ENCODE assay signal across 23 cellular contexts in genomic region chr10:129741280-129741977, GRCh38.
"Had no signal": no experiment of that assay in that cellular context is flagged by ENCODE, and none has a peak within 500 bp of the region (broad histone marks: within the 10 kb centered on the region; RNA-seq: fewer than 3 reads in every experiment).

No MANE protein-coding gene starts in this region.

- H3K36me3 ChIP-seq: colonic mucosa, upper lobe of right lung had no signal

- H3K27ac ChIP-seq: body of pancreas, colonic mucosa, upper lobe of right lung had no signal

- FAIRE-seq: endothelial cell of umbilical vein had no signal

- DNase-seq: activated CD4-positive, CD25-positive, alpha-beta regulatory T cell treated with anti-CD3 and anti-CD28 coated beads, Interleukin-2, amount 50 U/mL, for 72 hours; activated CD8-positive, alpha-beta memory T cell treated with anti-CD3 and anti-CD28 coated beads, Interleukin-2, amount 50 U/mL, for 4 hours; activated gamma-delta T cell treated with Interleukin-2 at 50 U/mL for 16 hours; activated T-cell treated with anti-CD3 and anti-CD28 coated beads, Interleukin-2, amount 50 U/mL, for 48 hours; amygdala; caudate nucleus; effector CD4-positive, alpha-beta T cell; foreskin fibroblast; immature natural killer cell; mammary epithelial cell; naive thymus-derived CD4-positive, alpha-beta T cell; retina; SK-N-SH; stimulated activated CD4-positive, alpha-beta T cell treated with anti-CD3 and anti-CD28 coated beads, Interleukin-15, amount 100 ng/mL, for 24 hours; stimulated activated CD4-positive, alpha-beta T cell treated with anti-CD3 and anti-CD28 coated beads, Interleukin-4, amount 100 ng/mL, for 4 hours; stimulated activated CD8-positive, alpha-beta memory T cell treated with anti-CD3 and anti-CD28 coated beads, Interleukin-4, amount 100 ng/mL, for 48 hours; stimulated activated naive CD8-positive, alpha-beta T cell treated with anti-CD3 and anti-CD28 coated beads, Interleukin-15, Interleukin-2, amounts not matched to agents 100 U/mL and 50 U/mL, for 24 hours; T-helper 1 cell; T1000 had no signal

- H3K27me3 ChIP-seq: body of pancreas, colonic mucosa, upper lobe of right lung had no signal

- H3K4me2 ChIP-seq: SK-N-SH had no signal

- ATAC-seq: body of pancreas; naive thymus-derived CD4-positive, alpha-beta T cell; stimulated activated naive CD8-positive, alpha-beta T cell treated with anti-CD3 and anti-CD28 coated beads, Interleukin-15, Interleukin-2, amounts not matched to agents 100 U/mL and 50 U/mL, for 24 hours had no signal

- H3K9me3 ChIP-seq: body of pancreas, colonic mucosa, SK-N-SH, upper lobe of right lung had no signal

- H3K9ac ChIP-seq: SK-N-SH had no signal

- H3K4me3 ChIP-seq: body of pancreas, colonic mucosa, upper lobe of right lung had no signal

- H3K4me1 ChIP-seq: body of pancreas, colonic mucosa, upper lobe of right lung had no signal
